20 cellular contexts compared by ENCODE assay signal in the genomic region with DNA sequence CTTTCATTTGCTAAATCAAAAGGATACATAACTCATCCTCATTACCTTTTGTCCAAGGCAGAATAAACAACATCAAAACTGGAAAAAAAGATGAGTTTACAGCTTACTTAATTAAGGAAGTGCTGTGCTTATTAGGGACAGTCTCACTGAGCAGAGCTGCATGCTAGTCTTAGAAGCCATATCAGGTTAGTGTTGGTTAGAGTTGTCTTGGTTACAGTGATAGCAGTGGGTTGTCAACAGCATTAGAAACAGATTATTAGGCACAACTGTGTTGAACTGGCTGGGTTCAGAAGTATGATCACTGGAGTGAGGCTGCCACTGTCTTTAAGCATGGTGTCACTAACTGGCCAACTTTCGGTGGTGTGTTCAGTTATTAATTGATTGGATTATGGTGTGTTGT.
DNase-seq lines count a peak whose midpoint lies in the region; ATAC-seq, FAIRE-seq and TF ChIP-seq lines count a peak whose summit lies in the region.
"Had no signal": no experiment of that assay in that cellular context is flagged by ENCODE, and none has a peak within 500 bp of the region (broad histone marks: within the 10 kb centered on the region; RNA-seq: fewer than 3 reads in every experiment).

No MANE protein-coding gene starts in this region.

- H3K36me3 ChIP-seq in brain microvascular endothelial cell (replicated peaks) = no peaks in the 10 kb centered on the region
- H3K36me3 ChIP-seq in keratinocyte (ENCODE audit: control insufficient read depth in 2 of 2, extremely low read depth in 1 of 2, insufficient read depth in 2 of 2, low read length in 2 of 2) = no peaks in the 10 kb centered on the region

- DNase-seq in DMS53 (lab: John Stamatoyannopoulos, UW) = peak; percentile 19
- no peak for DNase-seq in DMS53 treated with DMSO at 0.1 percent for 48 hours (lab: John Stamatoyannopoulos, UW; ENCODE audit: unreplicated experiment)
- DNase-seq in brain microvascular endothelial cell = peak; percentile 35
- DNase-seq in keratinocyte (ENCODE audit: low read depth, low spot score) = no peak
- no peak for DNase-seq in urothelium cell line (ENCODE audit: low spot score)
- DNase-seq in activated effector memory CD4-positive, alpha-beta T cell treated with anti-CD3 and anti-CD28 coated beads, Interleukin-2, amount 50 U/mL, for 16 hours = no peak
- DNase-seq in ecto neural progenitor cell (ENCODE audit: low spot score) = no peak
- DNase-seq: Calu3; CD4-positive, alpha-beta memory T cell; GF-D8; NCI-H1436; NCI-H2029; NCI-H2171 treated with DMSO at 0.1 percent for 48 hours; NCI-H748 treated with DMSO at 0.1 percent for 48 hours had no signal

- no peaks in the 10 kb centered on the region for H3K4me1 ChIP-seq in keratinocyte (ENCODE audit: control insufficient read depth, extremely low read depth, insufficient read depth, low read length)

- H3K9me1 ChIP-seq in keratinocyte (ENCODE audit: control insufficient read depth, extremely low read depth, insufficient read depth, low read length) = no peaks in the 10 kb centered on the region

- FAIRE-seq in keratinocyte (lab: Jason Lieb, UNC) (peak; percentile 43), urothelium cell line (lab: Jason Lieb, UNC) (peak; percentile 30)

- H4K20me1 ChIP-seq in keratinocyte (ENCODE audit: control insufficient read depth, extremely low read depth, insufficient read depth, low read length) = no peaks in the 10 kb centered on the region

- in situ Hi-C loops in brain microvascular endothelial cell (cut with HindIII; ENCODE audit: low pct_ligation_motif_present, low sequenced_read_pairs) = no loop called here

- no peak overlapping the region for H3K9ac ChIP-seq in keratinocyte (ENCODE audit: control insufficient read depth, extremely low read depth, insufficient read depth, low read length)

- no peaks in the 10 kb centered on the region for H3K27me3 ChIP-seq in brain microvascular endothelial cell (replicated peaks)
- no peaks in the 10 kb centered on the region for H3K27me3 ChIP-seq in keratinocyte (ENCODE audit: control insufficient read depth, extremely low read depth, insufficient read depth, low read length)

- no peaks in the 10 kb centered on the region for H3K9me3 ChIP-seq in keratinocyte (ENCODE audit: control insufficient read depth, low read depth, low read length)

- H3K4me3 ChIP-seq in brain microvascular endothelial cell (ENCODE audit: low read depth, low read length) = no peak overlapping the region
- no peak overlapping the region for H3K4me3 ChIP-seq in keratinocyte (ENCODE audit: control insufficient read depth in 2 of 3, extremely low read depth in 1 of 3, insufficient read depth in 2 of 3, low read depth in 1 of 3, low read length in 3 of 3)
- H3K4me3 ChIP-seq: GM23338, SK-N-MC had no signal

- H3K79me2 ChIP-seq in keratinocyte (ENCODE audit: control insufficient read depth, insufficient read depth, low read length) = no peaks in the 10 kb centered on the region

- dilution Hi-C loops in keratinocyte (cut with MboI; ENCODE audit: extremely low pct_ligation_motif_present, low sequenced_read_pairs) = no loop called here

- no peak for ATAC-seq in GM21717 (IDR thresholded peaks at IDR 0.05; ENCODE audit: unreplicated experiment)
- ATAC-seq: GM23338, HCT116, Panc1 had no signal

- H3K4me2 ChIP-seq in keratinocyte (ENCODE audit: control insufficient read depth, extremely low read depth, insufficient read depth, low read depth, low read length) = no peak overlapping the region
- H3K4me2 ChIP-seq: GM23338 had no signal

- no peak overlapping the region for H2AFZ ChIP-seq in keratinocyte (ENCODE audit: control insufficient read depth, low read length)
- H2AFZ ChIP-seq: GM23338 had no signal

- TF ChIP-seq CTCF in brain microvascular endothelial cell (IDR thresholded peaks at IDR 0.05; ENCODE audit: low read depth, low read length, missing control alignments) = no peak
- TF ChIP-seq CTCF in keratinocyte (optimal IDR thresholded peaks at IDR 0.05 in 1 of 3, IDR thresholded peaks at IDR 0.05 in 1 of 3, conservative IDR thresholded peaks at IDR 0.05 in 1 of 3; ENCODE audit: extremely low read depth in 1 of 3, insufficient read depth in 2 of 3, low read length in 3 of 3) = no peak

- H3K27ac ChIP-seq in brain microvascular endothelial cell = no peak overlapping the region
- no peak overlapping the region for H3K27ac ChIP-seq in keratinocyte (ENCODE audit: control insufficient read depth, insufficient read depth, low read length)
- H3K27ac ChIP-seq: 22Rv1, SK-N-MC had no signal

Comparison
In these comparisons a context has a peak if more than half of its experiments do, and no peak if none do; other contexts are left out.
1. DNase-seq: peak in DMS53 (single experiment) and brain microvascular endothelial cell (single experiment); none in DMS53 treated with DMSO at 0.1 percent for 48 hours (single experiment), keratinocyte (single experiment), urothelium cell line (single experiment), activated effector memory CD4-positive, alpha-beta T cell treated with anti-CD3 and anti-CD28 coated beads, Interleukin-2, amount 50 U/mL, for 16 hours (single experiment) and ecto neural progenitor cell (single experiment).